In the genomic region with DNA sequence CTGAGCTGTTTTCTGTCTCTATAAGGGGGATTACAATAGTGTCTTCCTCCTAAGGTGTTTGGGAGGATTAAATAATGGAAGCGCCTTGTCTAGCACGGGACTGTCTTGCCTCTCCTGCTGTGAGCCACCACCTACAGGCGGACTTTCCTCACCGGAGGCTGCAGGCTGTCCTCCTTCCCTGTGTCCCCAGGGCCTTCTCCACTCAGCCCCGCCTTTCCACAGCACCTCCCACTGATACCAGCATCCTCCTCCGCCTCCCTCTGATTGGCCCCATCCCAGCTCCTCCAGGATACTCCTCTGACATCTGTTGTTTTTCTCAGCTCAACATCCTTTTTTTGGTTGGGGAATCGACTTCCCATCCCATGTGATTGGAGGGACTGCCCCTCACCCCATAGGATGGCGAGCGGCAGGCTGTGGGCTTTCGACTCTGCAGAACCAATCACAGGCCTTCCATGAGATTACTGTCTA, we compare ENCODE assay signal across 8 cellular contexts. TPM values are rescaled to one million over a fixed set of nuclear protein-coding genes. Genes with fewer than 3 reads are reported as not detected.
DNase-seq lines count a peak whose midpoint lies in the region; ATAC-seq and TF ChIP-seq lines count a peak whose summit lies in the region.

No MANE protein-coding gene starts in this region.

- H3K27me3 ChIP-seq in H9 (ENCODE audit: insufficient read depth, low read length) (no peaks in the 10 kb centered on the region), mesendoderm (ENCODE audit: insufficient read depth, low read length, poor library complexity) (no peaks in the 10 kb centered on the region), stomach (no peaks in the 10 kb centered on the region)

- TF ChIP-seq CTCF in H9 (conservative IDR thresholded peaks at IDR 0.05) (no peak), stomach (IDR thresholded peaks at IDR 0.05) (no peak)

- CTCF ChIA-PET in activated CD4-positive, alpha-beta memory T cell treated with anti-CD3 and anti-CD28 coated beads, Interleukin-2, amount 10 ng/mL, durations not matched to agents 7 days and 5 days (lab: Charles Lee): interaction anchor here (0.9 to 1.9 kb wide), 8 partner anchors 10 to 362 kb away, joined by 3 to 12 read pairs (median 4); a partner anchor contains a TSS

- intact Hi-C loops in stomach (cut with DNase I; ENCODE audit: low total_unique reads): no loop called here

- H3K4me3 Mint-ChIP-seq in H9: peak overlapping the region; percentile 80 to 92
- H3K4me3 Mint-ChIP-seq in activated CD4-positive, alpha-beta memory T cell treated with anti-CD3 and anti-CD28 coated beads, Interleukin-2, amount 10 ng/mL, durations not matched to agents 7 days and 5 days: peak overlapping the region; percentile 97

- TF ChIP-seq EP300 in stomach (IDR thresholded peaks at IDR 0.05): no peak

- H2AK5ac ChIP-seq in H9 (ENCODE audit: insufficient read length, low read length) (no peak overlapping the region), mesendoderm (ENCODE audit: low read length) (no peak overlapping the region)

- H3K18ac ChIP-seq in H9 (ENCODE audit: insufficient read length, low read depth, low read length): no peak overlapping the region
- H3K18ac ChIP-seq in mesendoderm (ENCODE audit: low read length): no peak overlapping the region

- H4K5ac ChIP-seq in H9 (ENCODE audit: insufficient read length, low read depth, low read length) (no peak overlapping the region), mesendoderm (ENCODE audit: low read length) (peak overlapping the region; percentile 81)

- no peak overlapping the region for H3T11ph ChIP-seq in H9 (ENCODE audit: low read length)

- no peak overlapping the region for H2BK12ac ChIP-seq in H9 (ENCODE audit: insufficient read length, low read depth, low read length)

- H3K4me3 ChIP-seq in mesendoderm (ENCODE audit: low read length) (peak overlapping the region; percentile 2), stomach (peak overlapping the region; percentile 73 to 90 (median 81))

- peaks cover 2 to 27% (median 20%) of the 10 kb centered on the region in 3 experiments; a peak in 5 of 7 replicates for H3K36me3 Mint-ChIP-seq in H9 (ENCODE audit: insufficient read depth in 1 of 3, low read depth in 3 of 3)
- peaks cover 32% of the 10 kb centered on the region for H3K36me3 Mint-ChIP-seq in activated CD4-positive, alpha-beta memory T cell treated with anti-CD3 and anti-CD28 coated beads, Interleukin-2, amount 10 ng/mL, durations not matched to agents 7 days and 5 days (ENCODE audit: low read depth)

- peak overlapping the region; percentile 75 to 92 (median 90) for H3K27ac Mint-ChIP-seq in H9
- H3K27ac Mint-ChIP-seq in activated CD4-positive, alpha-beta memory T cell treated with anti-CD3 and anti-CD28 coated beads, Interleukin-2, amount 10 ng/mL, durations not matched to agents 7 days and 5 days: peak overlapping the region; percentile 87

- H3K9me3 Mint-ChIP-seq in H9: no peaks in the 10 kb centered on the region; a peak in 2 of 5 replicates
- no peaks in the 10 kb centered on the region for H3K9me3 Mint-ChIP-seq in activated CD4-positive, alpha-beta memory T cell treated with anti-CD3 and anti-CD28 coated beads, Interleukin-2, amount 10 ng/mL, durations not matched to agents 7 days and 5 days

- no peaks in the 10 kb centered on the region for H3K36me3 ChIP-seq in mesendoderm (ENCODE audit: control insufficient read depth, insufficient read depth, low read length)
- peaks cover 0 to 31% (median 26%) of the 10 kb centered on the region in 4 donors for H3K36me3 ChIP-seq in stomach

- H3K4ac ChIP-seq in H9 (ENCODE audit: low read depth, low read length) (no peak overlapping the region), mesendoderm (ENCODE audit: low read depth, low read length) (no peak overlapping the region)

- no peak overlapping the region; the same call in 1 of the 2 replicates for H3K14ac ChIP-seq in H9 (ENCODE audit: insufficient read depth, low read length)

- H2BK5ac ChIP-seq in H9 (ENCODE audit: insufficient read length, low read length) (no peak overlapping the region), mesendoderm (ENCODE audit: low read length) (no peak overlapping the region)

- H3K4me2 ChIP-seq in H9 (ENCODE audit: insufficient read depth, insufficient read length, low read length): peak overlapping the region; percentile 18
- H3K4me2 ChIP-seq in mesendoderm (ENCODE audit: low read length): peak overlapping the region; percentile 6

- H3K4me1 ChIP-seq in H9 (ENCODE audit: insufficient read depth, low read length) (no peaks in the 10 kb centered on the region; the same call in 1 of the 2 replicates), mesendoderm (ENCODE audit: control insufficient read depth, low read depth, low read length) (peaks cover 5% of the 10 kb centered on the region), stomach (peaks cover 14 to 31% (median 26%) of the 10 kb centered on the region in 4 donors)

- H3K4me1 Mint-ChIP-seq in H9: peaks cover 22 to 27% of the 10 kb centered on the region in 2 experiments
- H3K4me1 Mint-ChIP-seq in activated CD4-positive, alpha-beta memory T cell treated with anti-CD3 and anti-CD28 coated beads, Interleukin-2, amount 10 ng/mL, durations not matched to agents 7 days and 5 days: peaks cover 46% of the 10 kb centered on the region

- no peak for ATAC-seq in HG02759 (IDR thresholded peaks at IDR 0.05; ENCODE audit: unreplicated experiment)

- H3K9me3 ChIP-seq in H9 (ENCODE audit: control insufficient read depth, low read depth, low read length): no peaks in the 10 kb centered on the region
- no peaks in the 10 kb centered on the region for H3K9me3 ChIP-seq in stomach

- no peak overlapping the region for H2AFZ ChIP-seq in H9 (ENCODE audit: low read length)

- H3K79me2 ChIP-seq in H9 (ENCODE audit: insufficient read depth, low read length) (no peaks in the 10 kb centered on the region), mesendoderm (ENCODE audit: control insufficient read depth, insufficient read depth, low read length) (no peaks in the 10 kb centered on the region)

- no peaks in the 10 kb centered on the region for H3K79me1 ChIP-seq in H9 (ENCODE audit: insufficient read depth, low read depth, low read length, poor library complexity, severe bottlenecking)
- H3K79me1 ChIP-seq in mesendoderm (ENCODE audit: low read length): peaks cover 2% of the 10 kb centered on the region

- H3K9ac ChIP-seq in H9 (ENCODE audit: extremely low read depth, insufficient read length, low read length): no peak overlapping the region
- peak overlapping the region; percentile 25 for H3K9ac ChIP-seq in mesendoderm (ENCODE audit: low read length)

- H3K27ac ChIP-seq in H9 (ENCODE audit: insufficient read length, low read depth, low read length): peak overlapping the region; percentile 88
- no peak overlapping the region for H3K27ac ChIP-seq in epithelial cell of prostate
- peak overlapping the region; percentile 17 for H3K27ac ChIP-seq in mesendoderm (ENCODE audit: low read depth, low read length)
- H3K27ac ChIP-seq in stomach: peak overlapping the region; percentile 85 to 91 (median 89)

- POLR2A ChIA-PET in activated CD4-positive, alpha-beta memory T cell treated with anti-CD3 and anti-CD28 coated beads, Interleukin-2, amount 10 ng/mL, durations not matched to agents 7 days and 5 days (lab: Charles Lee): interaction anchor here (0.7 to 3.1 kb wide), 28 partner anchors 8 to 383 kb away, joined by 3 to 28 read pairs (median 5); a partner anchor contains a TSS

- H2BK20ac ChIP-seq in H9 (ENCODE audit: low read depth, low read length, poor library complexity, severe bottlenecking): no peak overlapping the region

- H3K56ac ChIP-seq in H9 (ENCODE audit: insufficient read length, low read depth, low read length) (no peak overlapping the region), mesendoderm (ENCODE audit: low read length) (peak overlapping the region; percentile 17)

- H3K27me3 Mint-ChIP-seq in H9 (ENCODE audit: low read depth): no peaks in the 10 kb centered on the region; the same call in none of the 2 replicates
- no peaks in the 10 kb centered on the region for H3K27me3 Mint-ChIP-seq in activated CD4-positive, alpha-beta memory T cell treated with anti-CD3 and anti-CD28 coated beads, Interleukin-2, amount 10 ng/mL, durations not matched to agents 7 days and 5 days

- H3K23ac ChIP-seq in H9 (ENCODE audit: insufficient read length, low read depth, low read length) (no peak overlapping the region), mesendoderm (ENCODE audit: low read length) (no peak overlapping the region)

- peaks cover 4% of the 10 kb centered on the region for H3K23me2 ChIP-seq in H9 (ENCODE audit: insufficient read length, low read depth, low read length, poor library complexity, severe bottlenecking)

- WGBS in H9 (ENCODE audit: extremely low coverage, insufficient read length, low lambda C conversion rate): no CpG with 5 or more reads among the region's 10 CpGs
- no CpG with 5 or more reads among the region's 10 CpGs for WGBS in mesendoderm (ENCODE audit: extremely low coverage, insufficient coverage, low lambda C conversion rate)
- 24 to 26% (median 24%) methylated on average over 10 of the region's 10 CpGs for WGBS in stomach, 5 donors

- H2BK15ac ChIP-seq in H9 (ENCODE audit: low read depth, low read length) (no peak overlapping the region), mesendoderm (replicated peaks; ENCODE audit: low read depth) (no peak overlapping the region)

- TF ChIP-seq POLR2A in stomach (IDR thresholded peaks at IDR 0.05): no peak

- no peak overlapping the region for H4K91ac ChIP-seq in H9 (ENCODE audit: insufficient read length, low read depth, low read length)

- DNase-seq in DMS 273 (lab: John Stamatoyannopoulos, UW; ENCODE audit: unreplicated experiment): peak; percentile 95
- peak; percentile 97 for DNase-seq in H9
- DNase-seq in NCI-H460 (ENCODE audit: extremely low read depth, low read depth): peak; percentile 51
- DNase-seq in activated CD4-positive, alpha-beta memory T cell treated with anti-CD3 and anti-CD28 coated beads, Interleukin-2, amount 10 ng/mL, durations not matched to agents 7 days and 5 days: peak; percentile 64
- peak; percentile 31 for DNase-seq in epithelial cell of prostate (ENCODE audit: low read depth, low spot score)
- peak; percentile 96 for DNase-seq in mesendoderm
- DNase-seq in stomach: peak; percentile 59

- no peak overlapping the region for H4K8ac ChIP-seq in H9 (replicated peaks; ENCODE audit: insufficient read length, low read depth, low read length)
- H4K8ac ChIP-seq in mesendoderm (ENCODE audit: low read depth, low read length): no peak overlapping the region

- no peaks in the 10 kb centered on the region for H4K20me1 ChIP-seq in H9 (ENCODE audit: control insufficient read depth, insufficient read depth, insufficient read length)

- H2BK120ac ChIP-seq in H9 (ENCODE audit: low read depth, low read length, poor library complexity, severe bottlenecking): no peak overlapping the region
- H2BK120ac ChIP-seq in mesendoderm (ENCODE audit: low read depth, low read length): no peak overlapping the region

RNA-seq across cellular contexts. Expression of a gene that starts 0.9 kb away (rescaled TPM):
- total RNA-seq in H9 (2021) (42.8 and 45.8 TPM in 2 replicates), stomach (100 to 1,000 TPM in 1 of 5 donors, 10 to 100 TPM in 2, 1 to 10 TPM in 2; 3.5 to 116 (median 20.0) TPM)
- total RNA-seq in NCI-H460 (2014; rRNA removed; shearing (Covaris generic)): 17.9 and 22.4 TPM in 2 replicates
- polyA plus RNA-seq in NCI-H460 (2014; cell fraction: nucleus; rRNA removed): 92.5 and 122 TPM in 2 replicates
- total RNA-seq in activated CD4-positive, alpha-beta memory T cell treated with anti-CD3 and anti-CD28 coated beads, Interleukin-2, amount 10 ng/mL, durations not matched to agents 7 days and 5 days: 10 to 100 TPM; 79.3 to 81.5 TPM
- polyA plus RNA-seq in mesendoderm (2013, experiment 1 of 2): 30.3 TPM
- polyA plus RNA-seq in mesendoderm (2013, experiment 2 of 2): 31.1 TPM
- polyA plus RNA-seq in stomach: 10 to 100 TPM; 57.1 to 90.5 (median 60.5) TPM

RNA-seq across cellular contexts. Expression of a gene that starts 22.5 kb away (rescaled TPM):
- total RNA-seq in H9 (2021) (23.8 and 25.0 TPM in 2 replicates), stomach (10 to 100 TPM in 3 of 5 donors, 1 to 10 TPM in 2; 5.0 to 23.2 (median 13.3) TPM)
- 5.9 and 7.4 TPM in 2 replicates for total RNA-seq in NCI-H460 (2014; rRNA removed; shearing (Covaris generic))
- polyA plus RNA-seq in NCI-H460 (2014; cell fraction: nucleus; rRNA removed): 42.4 and 56.1 TPM in 2 replicates
- total RNA-seq in activated CD4-positive, alpha-beta memory T cell treated with anti-CD3 and anti-CD28 coated beads, Interleukin-2, amount 10 ng/mL, durations not matched to agents 7 days and 5 days: 1 to 10 TPM; 5.0 to 5.6 TPM
- 5.9 TPM for polyA plus RNA-seq in mesendoderm (2013, experiment 1 of 2)
- 5.8 TPM for polyA plus RNA-seq in mesendoderm (2013, experiment 2 of 2)
- 1 to 10 TPM; 5.3 to 8.0 (median 7.7) TPM for polyA plus RNA-seq in stomach

RNA-seq across cellular contexts. Expression of a gene that starts 35.8 kb away (rescaled TPM):
- 1,148 and 1,158 TPM in 2 replicates for total RNA-seq in H9 (2021)
- total RNA-seq in NCI-H460 (2014; rRNA removed; shearing (Covaris generic)): 863 and 882 TPM in 2 replicates
- polyA plus RNA-seq in NCI-H460 (2014; cell fraction: nucleus; rRNA removed): 345 and 410 TPM in 2 replicates
- total RNA-seq in activated CD4-positive, alpha-beta memory T cell treated with anti-CD3 and anti-CD28 coated beads, Interleukin-2, amount 10 ng/mL, durations not matched to agents 7 days and 5 days: 100 to 1,000 TPM; 355 to 379 TPM
- polyA plus RNA-seq in mesendoderm (2013, experiment 1 of 2): 1,074 TPM
- 1,092 TPM for polyA plus RNA-seq in mesendoderm (2013, experiment 2 of 2)
- 100 to 1,000 TPM in 3 of 5 donors, 10 to 100 TPM in 2; 49.0 to 489 (median 123) TPM for total RNA-seq in stomach
- polyA plus RNA-seq in stomach: 100 to 1,000 TPM; 109 to 150 (median 111) TPM

RNA-seq across cellular contexts. Expression of a gene that starts 46.9 kb away (rescaled TPM):
- total RNA-seq in H9 (2021) (23.1 and 24.2 TPM in 2 replicates), stomach (100 to 1,000 TPM in 1 of 5 donors, 10 to 100 TPM in 4; 25.5 to 214 (median 68.3) TPM)
- 12.5 and 12.6 TPM in 2 replicates for total RNA-seq in NCI-H460 (2014; rRNA removed; shearing (Covaris generic))
- polyA plus RNA-seq in NCI-H460 (2014; cell fraction: nucleus; rRNA removed): 20.6 and 25.2 TPM in 2 replicates
- 10 to 100 TPM; 24.1 to 24.4 TPM for total RNA-seq in activated CD4-positive, alpha-beta memory T cell treated with anti-CD3 and anti-CD28 coated beads, Interleukin-2, amount 10 ng/mL, durations not matched to agents 7 days and 5 days
- 12.9 TPM for polyA plus RNA-seq in mesendoderm (2013, experiment 1 of 2)
- 12.7 TPM for polyA plus RNA-seq in mesendoderm (2013, experiment 2 of 2)
- 10 to 100 TPM; 16.3 to 19.2 (median 18.8) TPM for polyA plus RNA-seq in stomach

Comparison
In these comparisons a context has a peak if more than half of its experiments do, and no peak if none do; other contexts are left out.
1. DNase-seq: peak in every context shown above with its lines; median percentile 97 in H9; 96 in mesendoderm; 95 in DMS 273; 64 in activated CD4-positive, alpha-beta memory T cell treated with anti-CD3 and anti-CD28 coated beads, Interleukin-2, amount 10 ng/mL, durations not matched to agents 7 days and 5 days; 59 in stomach; 51 in NCI-H460; 31 in epithelial cell of prostate.